ENCODE assay signal across 9 cellular contexts in the genomic region with DNA sequence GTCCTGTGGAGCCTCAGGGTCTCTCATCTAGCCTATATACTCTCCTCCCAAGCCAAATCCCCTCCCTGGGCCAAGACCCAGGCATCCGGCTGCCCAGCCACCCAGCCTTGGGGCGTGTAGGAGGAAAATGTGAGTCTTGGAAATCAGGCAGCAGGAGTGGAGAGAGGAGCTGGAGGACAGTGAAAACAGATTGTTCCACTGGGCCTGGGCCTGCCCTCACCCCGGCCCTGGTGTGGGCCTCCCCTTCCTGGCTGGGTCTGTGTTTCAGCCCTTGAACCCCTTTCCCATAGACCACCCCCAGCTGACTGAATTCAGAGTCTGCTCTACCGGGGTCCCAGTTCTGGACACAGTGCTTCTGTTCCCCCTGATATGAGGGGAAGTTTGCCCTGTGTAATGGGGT. TPM values are rescaled to one million over a fixed set of nuclear protein-coding genes. Genes with fewer than 3 reads are reported as not detected.
DNase-seq lines count a peak whose midpoint lies in the region; ATAC-seq and TF ChIP-seq lines count a peak whose summit lies in the region.
"Had no signal": no experiment of that assay in that cellular context is flagged by ENCODE, and none has a peak within 500 bp of the region (broad histone marks: within the 10 kb centered on the region; RNA-seq: fewer than 3 reads in every experiment).

No MANE protein-coding gene starts in this region.

- H3K36me3 Mint-ChIP-seq in activated naive CD8-positive, alpha-beta T cell treated with anti-CD3 and anti-CD28 coated beads, Interleukin-2, amount 10 ng/mL, durations not matched to agents 7 days and 5 days: peaks cover 20% of the 10 kb centered on the region

- TF ChIP-seq EP300 in stomach (IDR thresholded peaks at IDR 0.05): no peak

- H3K27ac ChIP-seq in KOPT-K1 (ENCODE audit: low read depth, low read length, poor library complexity, severe bottlenecking) (peak overlapping the region; percentile 98), left lung (peak overlapping the region; percentile 73 to 87), stomach (peak overlapping the region; percentile 14 to 93 (median 71))
- H3K27ac ChIP-seq: SJCRH30 had no signal

- H3K27me3 Mint-ChIP-seq in activated naive CD8-positive, alpha-beta T cell treated with anti-CD3 and anti-CD28 coated beads, Interleukin-2, amount 10 ng/mL, durations not matched to agents 7 days and 5 days: no peaks in the 10 kb centered on the region

- H3K9me3 ChIP-seq in KOPT-K1 (ENCODE audit: insufficient read depth, low read length, poor library complexity, severe bottlenecking) (no peaks in the 10 kb centered on the region), left lung (no peaks in the 10 kb centered on the region), stomach (no peaks in the 10 kb centered on the region)
- H3K9me3 ChIP-seq: SJCRH30 had no signal

- H3K27me3 ChIP-seq in left lung (no peaks in the 10 kb centered on the region), stomach (no peaks in the 10 kb centered on the region)
- H3K27me3 ChIP-seq: SJCRH30 had no signal

- H3K36me3 ChIP-seq in KOPT-K1 (ENCODE audit: insufficient read depth, low read length) (peaks cover 41% of the 10 kb centered on the region), left lung (peaks cover 2 to 38% of the 10 kb centered on the region in 2 donors), stomach (peaks cover 28 to 49% (median 42%) of the 10 kb centered on the region in 4 donors)

- no peak for TF ChIP-seq POLR2A in stomach (IDR thresholded peaks at IDR 0.05)

- H3K4me1 ChIP-seq in left lung: peaks cover 12 to 98% of the 10 kb centered on the region in 2 donors
- H3K4me1 ChIP-seq in stomach: peaks cover 52 to 94% (median 59%) of the 10 kb centered on the region in 4 donors

- H3K9me3 Mint-ChIP-seq in activated naive CD8-positive, alpha-beta T cell treated with anti-CD3 and anti-CD28 coated beads, Interleukin-2, amount 10 ng/mL, durations not matched to agents 7 days and 5 days: no peaks in the 10 kb centered on the region

- peaks cover 50% of the 10 kb centered on the region for H3K4me1 Mint-ChIP-seq in activated naive CD8-positive, alpha-beta T cell treated with anti-CD3 and anti-CD28 coated beads, Interleukin-2, amount 10 ng/mL, durations not matched to agents 7 days and 5 days

- intact Hi-C loops in left lung (cut with DNase I) (no loop called here), stomach (cut with DNase I; ENCODE audit: low total_unique reads) (no loop called here)

- POLR2A ChIA-PET in activated naive CD8-positive, alpha-beta T cell treated with anti-CD3 and anti-CD28 coated beads, Interleukin-2, amount 10 ng/mL, durations not matched to agents 7 days and 5 days (lab: Charles Lee): interaction anchor here (0.7 to 3.0 kb wide), 5 partner anchors 13 to 85 kb away, joined by 3 to 12 read pairs (median 6); a partner anchor contains a TSS

- DNase-seq in activated naive CD8-positive, alpha-beta T cell treated with anti-CD3 and anti-CD28 coated beads, Interleukin-2, amount 10 ng/mL, durations not matched to agents 7 days and 5 days: no peak
- DNase-seq in left lung: no peak
- no peak for DNase-seq in stomach
- no peak for DNase-seq in NCI-H748 treated with DMSO at 0.1 percent for 48 hours (lab: John Stamatoyannopoulos, UW)
- DNase-seq: NCI-H1694, SJCRH30 had no signal

- H3K4me3 ChIP-seq in left lung (peak overlapping the region in 1 of 2 donors; percentile 82), stomach (peak overlapping the region in 2 of 4 donors; percentile 76 to 82)
- H3K4me3 ChIP-seq: SJCRH30 had no signal

- ATAC-seq in activated naive CD8-positive, alpha-beta T cell treated with anti-CD3 and anti-CD28 coated beads, Interleukin-2, amount 10 ng/mL, durations not matched to agents 7 days and 5 days (ENCODE audit: low read depth): no peak
- ATAC-seq in left lung (no peak), GM18520 (IDR thresholded peaks at IDR 0.05; ENCODE audit: unreplicated experiment) (no peak), HG03039 (IDR thresholded peaks at IDR 0.05; ENCODE audit: unreplicated experiment) (no peak)

- WGBS in stomach, 5 donors: 69 to 92% (median 74%) methylated on average over 4 of the region's 4 CpGs

- TF ChIP-seq CTCF in left lung (IDR thresholded peaks at IDR 0.05): no peak
- no peak for TF ChIP-seq CTCF in stomach (IDR thresholded peaks at IDR 0.05)

- peak overlapping the region; percentile 73 for H3K4me3 Mint-ChIP-seq in activated naive CD8-positive, alpha-beta T cell treated with anti-CD3 and anti-CD28 coated beads, Interleukin-2, amount 10 ng/mL, durations not matched to agents 7 days and 5 days

- H3K27ac Mint-ChIP-seq in activated naive CD8-positive, alpha-beta T cell treated with anti-CD3 and anti-CD28 coated beads, Interleukin-2, amount 10 ng/mL, durations not matched to agents 7 days and 5 days: peak overlapping the region; percentile 95

RNA-seq across cellular contexts. Expression of a gene that starts 6.7 kb away (rescaled TPM):
- 10 to 100 TPM; 84.5 to 90.6 TPM for total RNA-seq in activated naive CD8-positive, alpha-beta T cell treated with anti-CD3 and anti-CD28 coated beads, Interleukin-2, amount 10 ng/mL, durations not matched to agents 7 days and 5 days
- 100 to 1,000 TPM in 1 of 2 donors, 10 to 100 TPM in 1; 76.4 to 142 TPM for total RNA-seq in left lung
- 100 to 1,000 TPM in 2 of 5 donors, 10 to 100 TPM in 3; 53.7 to 182 (median 88.8) TPM for total RNA-seq in stomach
- polyA plus RNA-seq in stomach: 100 to 1,000 TPM in 1 of 3 donors, 10 to 100 TPM in 2; 29.3 to 102 (median 33.2) TPM

RNA-seq across cellular contexts. Expression of a gene that starts 27.8 kb away (rescaled TPM):
- 1 to 10 TPM; 1.4 to 2.0 TPM for total RNA-seq in activated naive CD8-positive, alpha-beta T cell treated with anti-CD3 and anti-CD28 coated beads, Interleukin-2, amount 10 ng/mL, durations not matched to agents 7 days and 5 days
- 10 to 100 TPM; 18.1 to 19.0 TPM for total RNA-seq in left lung
- 10 to 100 TPM in 1 of 5 donors, 1 to 10 TPM in 4; 1.2 to 35.7 (median 2.6) TPM for total RNA-seq in stomach
- polyA plus RNA-seq in stomach: 10 to 100 TPM; 16.9 to 35.1 (median 17.6) TPM

RNA-seq across cellular contexts. Expression of a gene that starts 48.1 kb away (rescaled TPM):
- under 1 TPM; 0.39 to 0.65 TPM for total RNA-seq in activated naive CD8-positive, alpha-beta T cell treated with anti-CD3 and anti-CD28 coated beads, Interleukin-2, amount 10 ng/mL, durations not matched to agents 7 days and 5 days
- 10 to 100 TPM in 1 of 2 donors, under 1 TPM in 1; 0.99 to 10.3 TPM for total RNA-seq in left lung
- total RNA-seq in stomach: not detected
- polyA plus RNA-seq in stomach: 1 to 10 TPM in 1 of 3 donors, under 1 TPM in 2; 0.46 to 1.4 (median 0.50) TPM
- total RNA-seq: SJCRH30 had no signal
